ENCODE assay signal across 18 cellular contexts in the genomic region with DNA sequence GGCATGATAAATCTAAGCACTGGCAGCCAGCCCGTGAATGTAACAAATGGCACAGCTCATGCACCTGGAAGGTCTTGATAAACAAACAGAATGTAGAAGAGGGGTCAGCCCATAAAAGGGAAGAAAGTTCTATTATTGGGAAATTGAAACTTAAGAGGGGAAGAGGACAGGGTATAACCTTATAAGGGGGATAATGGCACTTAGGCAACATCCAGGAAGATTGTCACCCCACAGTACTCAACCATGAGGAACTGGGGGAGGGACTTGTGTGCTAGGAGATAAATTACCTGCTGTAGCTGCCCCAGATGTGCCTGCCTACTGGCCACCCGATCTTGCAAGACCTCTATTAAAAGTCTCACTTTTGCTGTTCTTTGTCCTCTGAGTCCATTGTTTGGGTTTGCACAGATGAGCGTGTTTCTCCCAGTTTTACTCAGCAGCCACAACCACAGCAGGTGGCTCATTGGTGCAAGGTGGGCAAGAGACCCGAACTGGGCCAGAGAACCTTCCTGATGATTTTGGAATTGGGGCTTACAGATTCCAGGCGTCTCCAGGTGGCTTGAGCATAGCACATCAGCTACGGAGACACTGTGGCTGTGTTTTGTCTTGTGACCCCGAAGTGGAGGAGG.
DNase-seq lines count a peak whose midpoint lies in the region; ATAC-seq and TF ChIP-seq lines count a peak whose summit lies in the region.
"Had no signal": no experiment of that assay in that cellular context is flagged by ENCODE, and none has a peak within 500 bp of the region (broad histone marks: within the 10 kb centered on the region; RNA-seq: fewer than 3 reads in every experiment).

No MANE protein-coding gene starts in this region.

- no peak overlapping the region for H3K4me3 ChIP-seq in RWPE2 (ENCODE audit: severe bottlenecking)
- H3K4me3 ChIP-seq: thyroid gland had no signal

- peaks cover 22% of the 10 kb centered on the region for H3K4me1 ChIP-seq in RWPE2 (ENCODE audit: insufficient read depth, poor library complexity, severe bottlenecking)

- peak; percentile 45; the same call in 2 of the 3 replicates for ATAC-seq in RWPE2 (ENCODE audit: low read depth)
- ATAC-seq in stimulated activated memory B cell treated with anti-CD40 and anti-IgM and Interleukin-4, amounts not matched to agents 10 μg/mL and 1 μg/mL and 100 μg/mL, for 72 hours, result no peak
- no peak for ATAC-seq in GM21576 (IDR thresholded peaks at IDR 0.05; ENCODE audit: unreplicated experiment)
- ATAC-seq: right cardiac atrium had no signal

- DNase-seq in activated T-cell treated with anti-CD3 and anti-CD28 coated beads, Interleukin-2, amount 50 U/mL, for 24 hours, result no peak
- DNase-seq in activated T-cell treated with anti-CD3 and anti-CD28 coated beads for 4 hours (no peak), NCI-H187 (lab: John Stamatoyannopoulos, UW) (peak; percentile 57 to 61), RWPE2 (ENCODE audit: low spot score) (no peak), cortex of kidney (lab: John Stamatoyannopoulos, UW) (no peak), HCEC 1CT (no peak)
- DNase-seq: activated CD4-positive, alpha-beta T cell treated with anti-CD3 and anti-CD28 coated beads, Interleukin-2, amount 10 ng/mL, durations not matched to agents 7 days and 5 days; amygdala; Caco-2; GF-D8; mammary epithelial cell; NCI-H510A; right cardiac atrium; thyroid gland had no signal

- no peak for TF ChIP-seq CTCF in RWPE2 (IDR thresholded peaks at IDR 0.05; ENCODE audit: poor library complexity, severe bottlenecking)

- H3K4me3 Mint-ChIP-seq in activated T-cell treated with anti-CD3 and anti-CD28 coated beads, Interleukin-2, amount 50 U/mL, for 24 hours, result no peak overlapping the region
- no peak overlapping the region for H3K4me3 Mint-ChIP-seq in stimulated activated memory B cell treated with anti-CD40 and anti-IgM and Interleukin-4, amounts not matched to agents 10 μg/mL and 1 μg/mL and 100 μg/mL, for 72 hours
- H3K4me3 Mint-ChIP-seq: activated CD4-positive, alpha-beta T cell treated with anti-CD3 and anti-CD28 coated beads, Interleukin-2, amount 10 ng/mL, durations not matched to agents 7 days and 5 days; nephron had no signal

- H3K27me3 Mint-ChIP-seq in activated T-cell treated with anti-CD3 and anti-CD28 coated beads, Interleukin-2, amount 50 U/mL, for 24 hours, result peaks cover 3% of the 10 kb centered on the region
- H3K27me3 Mint-ChIP-seq in stimulated activated memory B cell treated with anti-CD40 and anti-IgM and Interleukin-4, amounts not matched to agents 10 μg/mL and 1 μg/mL and 100 μg/mL, for 72 hours, result peaks cover 19% of the 10 kb centered on the region

- no peaks in the 10 kb centered on the region for H3K36me3 Mint-ChIP-seq in activated T-cell treated with anti-CD3 and anti-CD28 coated beads, Interleukin-2, amount 50 U/mL, for 24 hours (ENCODE audit: low read depth)
- H3K36me3 Mint-ChIP-seq in stimulated activated memory B cell treated with anti-CD40 and anti-IgM and Interleukin-4, amounts not matched to agents 10 μg/mL and 1 μg/mL and 100 μg/mL, for 72 hours, result no peaks in the 10 kb centered on the region

- H3K27ac ChIP-seq in RWPE2 (ENCODE audit: poor library complexity, severe bottlenecking), result no peak overlapping the region
- H3K27ac ChIP-seq: thyroid gland had no signal

- H3K27me3 ChIP-seq in RWPE2 (ENCODE audit: insufficient read depth, poor library complexity, severe bottlenecking), result no peaks in the 10 kb centered on the region
- H3K27me3 ChIP-seq: thyroid gland had no signal

- no peaks in the 10 kb centered on the region for H3K9me3 ChIP-seq in RWPE2 (ENCODE audit: severe bottlenecking)
- H3K9me3 ChIP-seq: Caco-2, thyroid gland had no signal

- no peaks in the 10 kb centered on the region for H3K36me3 ChIP-seq in RWPE2 (ENCODE audit: low read depth)
- H3K36me3 ChIP-seq: thyroid gland had no signal

- H3K27ac Mint-ChIP-seq in activated T-cell treated with anti-CD3 and anti-CD28 coated beads, Interleukin-2, amount 50 U/mL, for 24 hours, result peak overlapping the region; percentile 19
- peak overlapping the region; percentile 10 for H3K27ac Mint-ChIP-seq in stimulated activated memory B cell treated with anti-CD40 and anti-IgM and Interleukin-4, amounts not matched to agents 10 μg/mL and 1 μg/mL and 100 μg/mL, for 72 hours
- H3K27ac Mint-ChIP-seq: activated T-helper 2 cell treated with anti-CD3 and anti-CD28 coated beads, Interferon-gamma antibody, Interleukin-2, Interleukin-4, amounts not matched to agents 10 μg/mL and 5 μg/mL and 100 μg/mL, durations not matched to agents 14 hours and 24 hours and 36 hours had no signal

- peaks cover 41% of the 10 kb centered on the region for H3K4me1 Mint-ChIP-seq in activated T-cell treated with anti-CD3 and anti-CD28 coated beads, Interleukin-2, amount 50 U/mL, for 24 hours (ENCODE audit: low read depth)
- peaks cover 45% of the 10 kb centered on the region for H3K4me1 Mint-ChIP-seq in stimulated activated memory B cell treated with anti-CD40 and anti-IgM and Interleukin-4, amounts not matched to agents 10 μg/mL and 1 μg/mL and 100 μg/mL, for 72 hours

- no peaks in the 10 kb centered on the region for H3K9me3 Mint-ChIP-seq in activated T-cell treated with anti-CD3 and anti-CD28 coated beads, Interleukin-2, amount 50 U/mL, for 24 hours
- H3K9me3 Mint-ChIP-seq in stimulated activated memory B cell treated with anti-CD40 and anti-IgM and Interleukin-4, amounts not matched to agents 10 μg/mL and 1 μg/mL and 100 μg/mL, for 72 hours, result no peaks in the 10 kb centered on the region
- H3K9me3 Mint-ChIP-seq: activated CD4-positive, alpha-beta T cell treated with anti-CD3 and anti-CD28 coated beads, Interleukin-2, amount 10 ng/mL, durations not matched to agents 7 days and 5 days; activated T-helper 2 cell treated with anti-CD3 and anti-CD28 coated beads, Interferon-gamma antibody, Interleukin-2, Interleukin-4, amounts not matched to agents 10 μg/mL and 5 μg/mL and 100 μg/mL, durations not matched to agents 14 hours and 24 hours and 36 hours; nephron had no signal

Comparison
In these comparisons a context has a peak if more than half of its experiments do, and no peak if none do; other contexts are left out.
1. DNase-seq: peak in NCI-H187 (2 of 2); none in activated T-cell treated with anti-CD3 and anti-CD28 coated beads, Interleukin-2, amount 50 U/mL, for 24 hours (single experiment), activated T-cell treated with anti-CD3 and anti-CD28 coated beads for 4 hours (single experiment), RWPE2 (single experiment), cortex of kidney (single experiment) and HCEC 1CT (single experiment).